Comparison of ENCODE assay signal across 31 cellular contexts in the genomic region with DNA sequence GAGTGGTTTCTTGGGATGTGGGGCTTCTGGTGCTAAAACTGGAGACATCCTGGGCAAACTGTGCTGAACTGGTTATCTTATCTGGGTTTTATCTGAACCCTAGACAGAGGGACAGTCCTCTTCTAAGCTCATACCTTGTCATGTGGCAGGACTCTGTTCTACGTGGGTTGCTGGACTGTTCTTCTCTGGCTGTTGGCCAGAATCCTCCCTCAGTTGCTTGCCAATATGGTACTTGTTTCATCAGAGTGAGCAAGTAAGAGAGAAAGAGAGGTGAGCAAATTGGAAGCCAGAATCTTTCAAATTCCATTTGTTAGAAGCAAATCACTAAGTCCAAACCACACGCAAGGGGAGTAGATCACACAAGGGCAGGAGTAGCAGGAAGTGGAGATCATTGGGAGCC.
"Had no signal": no experiment of that assay in that cellular context is flagged by ENCODE, and none has a peak within 500 bp of the region (broad histone marks: within the 10 kb centered on the region; RNA-seq: fewer than 3 reads in every experiment).

No MANE protein-coding gene starts in this region.

- H3K9me3 ChIP-seq: esophagus squamous epithelium, gastrocnemius medialis, tibial artery, upper lobe of right lung had no signal

- H3K4me3 ChIP-seq: esophagus squamous epithelium, gastrocnemius medialis, right atrium auricular region, smooth muscle cell, tibial artery, upper lobe of right lung had no signal

- H3K27ac Mint-ChIP-seq: activated CD8-positive, alpha-beta memory T cell treated with anti-CD3 and anti-CD28 coated beads, Interleukin-2, amount 10 ng/mL, durations not matched to agents 7 days and 5 days; activated CD8-positive, alpha-beta T cell treated with anti-CD3 and anti-CD28 coated beads for 36 hours; activated naive CD4-positive, alpha-beta T cell treated with anti-CD3 and anti-CD28 coated beads, Interleukin-2, amount 10 ng/mL, durations not matched to agents 7 days and 5 days; naive B cell; stimulated activated memory B cell treated with anti-CD40 and anti-IgM and Interleukin-4, amounts not matched to agents 10 μg/mL and 1 μg/mL and 100 μg/mL, for 72 hours; stimulated activated naive CD8-positive, alpha-beta T cell treated with anti-CD3 and anti-CD28 coated beads, Interleukin-15, amount 100 ng/mL, for 72 hours; T-helper 17 cell; WTC11 had no signal

- H3K27me3 Mint-ChIP-seq: activated CD8-positive, alpha-beta memory T cell treated with anti-CD3 and anti-CD28 coated beads, Interleukin-2, amount 10 ng/mL, durations not matched to agents 7 days and 5 days; activated CD8-positive, alpha-beta T cell treated with anti-CD3 and anti-CD28 coated beads for 36 hours; activated naive CD4-positive, alpha-beta T cell treated with anti-CD3 and anti-CD28 coated beads, Interleukin-2, amount 10 ng/mL, durations not matched to agents 7 days and 5 days; central memory CD8-positive, alpha-beta T cell; naive B cell; stimulated activated memory B cell treated with anti-CD40 and anti-IgM and Interleukin-4, amounts not matched to agents 10 μg/mL and 1 μg/mL and 100 μg/mL, for 72 hours; stimulated activated naive CD8-positive, alpha-beta T cell treated with anti-CD3 and anti-CD28 coated beads, Interleukin-15, amount 100 ng/mL, for 72 hours; T-helper 17 cell had no signal

- H3K4me3 Mint-ChIP-seq: activated CD8-positive, alpha-beta memory T cell treated with anti-CD3 and anti-CD28 coated beads, Interleukin-2, amount 10 ng/mL, durations not matched to agents 7 days and 5 days; activated CD8-positive, alpha-beta T cell treated with anti-CD3 and anti-CD28 coated beads for 36 hours; activated naive CD4-positive, alpha-beta T cell treated with anti-CD3 and anti-CD28 coated beads, Interleukin-2, amount 10 ng/mL, durations not matched to agents 7 days and 5 days; central memory CD8-positive, alpha-beta T cell; naive B cell; stimulated activated memory B cell treated with anti-CD40 and anti-IgM and Interleukin-4, amounts not matched to agents 10 μg/mL and 1 μg/mL and 100 μg/mL, for 72 hours; stimulated activated naive CD8-positive, alpha-beta T cell treated with anti-CD3 and anti-CD28 coated beads, Interleukin-15, amount 100 ng/mL, for 72 hours; T-helper 17 cell; WTC11 had no signal

- DNase-seq: activated CD4-positive, alpha-beta T cell treated with anti-CD3 and anti-CD28 coated beads for 1 hour; activated CD4-positive, alpha-beta T cell treated with anti-CD3 and anti-CD28 coated beads, Interleukin-2, amount 50 U/mL, for 1 hour; activated CD8-positive, alpha-beta memory T cell treated with anti-CD3 and anti-CD28 coated beads, Interleukin-2, amount 10 ng/mL, durations not matched to agents 7 days and 5 days; activated CD8-positive, alpha-beta T cell treated with anti-CD3 and anti-CD28 coated beads for 36 hours; activated effector memory CD4-positive, alpha-beta T cell treated with Interleukin-2 at 50 U/mL for 16 hours; activated naive CD4-positive, alpha-beta T cell treated with anti-CD3 and anti-CD28 coated beads, Interleukin-2, amount 10 ng/mL, durations not matched to agents 7 days and 5 days; amniotic stem cell; dermis blood vessel endothelial cell; effector CD4-positive, alpha-beta T cell; esophagus squamous epithelium; gastrocnemius medialis; glutamatergic neuron; islet precursor cell; left ventricle myocardium superior; naive B cell; nucleus accumbens; stimulated activated CD4-positive, alpha-beta T cell treated with anti-CD3 and anti-CD28 coated beads, Interleukin-1b, Interleukin-23, amount 100 ng/mL, for 48 hours; stimulated activated CD4-positive, alpha-beta T cell treated with anti-CD3 and anti-CD28 coated beads, Interleukin-4, amount 100 ng/mL, for 4 hours; stimulated activated CD8-positive, alpha-beta memory T cell treated with anti-CD3 and anti-CD28 coated beads, Interleukin-4, amount 100 ng/mL, for 48 hours; stimulated activated naive CD8-positive, alpha-beta T cell treated with anti-CD3 and anti-CD28 coated beads, Interleukin-15, amount 100 ng/mL, for 72 hours; T-helper 17 cell; T1000; tibial artery; upper lobe of right lung had no signal

- ATAC-seq: activated CD8-positive, alpha-beta memory T cell treated with anti-CD3 and anti-CD28 coated beads, Interleukin-2, amount 10 ng/mL, durations not matched to agents 7 days and 5 days; activated CD8-positive, alpha-beta T cell treated with anti-CD3 and anti-CD28 coated beads for 36 hours; gastrocnemius medialis; left ventricle myocardium superior; stimulated activated memory B cell treated with anti-CD40 and anti-IgM and Interleukin-4, amounts not matched to agents 10 μg/mL and 1 μg/mL and 100 μg/mL, for 72 hours; stimulated activated naive CD8-positive, alpha-beta T cell treated with anti-CD3 and anti-CD28 coated beads, Interleukin-15, amount 100 ng/mL, for 72 hours; T-helper 17 cell; upper lobe of right lung; WTC11 had no signal

- H3K27me3 ChIP-seq: esophagus squamous epithelium, gastrocnemius medialis, right atrium auricular region, tibial artery, upper lobe of right lung had no signal

- H3K4me1 ChIP-seq: parathyroid adenoma, upper lobe of right lung had no signal

- H3K36me3 Mint-ChIP-seq: activated naive CD4-positive, alpha-beta T cell treated with anti-CD3 and anti-CD28 coated beads, Interleukin-2, amount 10 ng/mL, durations not matched to agents 7 days and 5 days; stimulated activated memory B cell treated with anti-CD40 and anti-IgM and Interleukin-4, amounts not matched to agents 10 μg/mL and 1 μg/mL and 100 μg/mL, for 72 hours had no signal

- H3K4me1 Mint-ChIP-seq: stimulated activated naive CD8-positive, alpha-beta T cell treated with anti-CD3 and anti-CD28 coated beads, Interleukin-15, amount 100 ng/mL, for 72 hours had no signal

- H3K36me3 ChIP-seq: esophagus squamous epithelium, gastrocnemius medialis, right atrium auricular region, tibial artery, upper lobe of right lung had no signal

- H3K27ac ChIP-seq: epithelial cell of prostate, esophagus squamous epithelium, gastrocnemius medialis, parathyroid adenoma, right atrium auricular region, tibial artery, upper lobe of right lung had no signal

- H3K9me3 Mint-ChIP-seq: activated naive CD4-positive, alpha-beta T cell treated with anti-CD3 and anti-CD28 coated beads, Interleukin-2, amount 10 ng/mL, durations not matched to agents 7 days and 5 days; central memory CD8-positive, alpha-beta T cell had no signal
